ENCODE assay signal across 30 cellular contexts in the genomic region with DNA sequence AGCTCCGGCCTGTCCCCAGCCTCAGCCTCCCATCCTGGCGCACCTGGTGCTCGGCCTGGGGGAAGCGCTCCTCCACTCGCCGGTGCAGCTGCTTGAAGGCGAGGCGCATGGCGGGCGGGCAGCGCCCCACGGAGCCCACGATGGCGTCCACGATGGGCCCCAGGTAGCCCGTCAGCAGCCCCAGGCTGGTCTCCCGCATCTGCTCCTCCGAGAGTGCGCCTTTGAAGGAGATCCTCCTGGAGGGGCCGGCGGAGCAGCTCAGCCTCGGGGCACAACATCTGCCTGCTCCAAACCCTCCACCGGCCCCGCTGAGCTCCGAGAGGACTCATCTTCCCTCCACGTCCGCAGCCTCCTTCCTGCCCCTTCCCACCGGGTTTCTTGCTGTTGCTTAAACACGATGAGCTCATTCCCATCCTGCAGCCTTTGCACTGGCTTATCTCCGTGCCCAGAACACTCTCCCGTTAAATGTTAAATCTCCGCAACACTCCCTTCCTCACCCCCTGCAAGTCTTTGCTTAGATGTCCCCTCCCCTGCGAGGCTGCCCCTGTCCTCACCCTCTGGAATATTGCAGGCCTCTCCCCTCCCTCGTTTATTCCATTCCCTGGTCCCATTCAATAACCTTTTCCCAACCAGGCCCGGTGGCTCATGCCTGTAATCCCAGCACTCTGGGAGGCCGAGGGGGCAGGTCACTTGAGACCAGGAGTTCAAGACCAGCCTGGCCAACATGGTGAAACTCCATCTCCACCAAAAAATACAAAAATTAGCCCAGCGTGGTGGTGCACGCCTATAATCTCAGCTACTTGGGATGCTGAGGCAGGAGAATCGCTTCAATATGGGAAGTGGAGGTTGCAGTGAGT. TPM values are rescaled to one million over a fixed set of nuclear protein-coding genes. Genes with fewer than 3 reads are reported as not detected.
"Had no signal": no experiment of that assay in that cellular context is flagged by ENCODE, and none has a peak within 500 bp of the region (broad histone marks: within the 10 kb centered on the region; RNA-seq: fewer than 3 reads in every experiment).

No MANE protein-coding gene starts in this region.

- H3K4me3 Mint-ChIP-seq: activated B cell treated with CpG ODN at 0.5 μM for 24 hours; activated CD4-positive, alpha-beta T cell treated with anti-CD3 and anti-CD28 coated beads, Interleukin-2, amount 10 ng/mL, durations not matched to agents 24 days and 14 days; activated CD8-positive, alpha-beta memory T cell treated with anti-CD3 and anti-CD28 coated beads, Interleukin-2, amount 10 ng/mL, durations not matched to agents 7 days and 5 days; activated naive CD8-positive, alpha-beta T cell treated with anti-CD3 and anti-CD28 coated beads, Interleukin-2, amount 50 U/mL, for 24 hours; activated T-cell treated with anti-CD3 and anti-CD28 coated beads, Interleukin-2, amount 50 U/mL, for 4 hours; brain; T-helper 17 cell had no signal

- H3K27me3 Mint-ChIP-seq: activated CD4-positive, alpha-beta T cell treated with anti-CD3 and anti-CD28 coated beads, Interleukin-2, amount 10 ng/mL, durations not matched to agents 24 days and 14 days; activated CD8-positive, alpha-beta memory T cell treated with anti-CD3 and anti-CD28 coated beads, Interleukin-2, amount 10 ng/mL, durations not matched to agents 7 days and 5 days; activated naive CD8-positive, alpha-beta T cell treated with anti-CD3 and anti-CD28 coated beads, Interleukin-2, amount 50 U/mL, for 24 hours; T-helper 17 cell had no signal

- H3K36me3 Mint-ChIP-seq: activated CD8-positive, alpha-beta memory T cell treated with anti-CD3 and anti-CD28 coated beads, Interleukin-2, amount 10 ng/mL, durations not matched to agents 7 days and 5 days; activated naive CD4-positive, alpha-beta T cell treated with anti-CD3 and anti-CD28 coated beads, Interleukin-2, amount 50 U/mL, for 72 hours; brain had no signal

- H3K27ac ChIP-seq: KMS-11, Peyer's patch, RWPE1 had no signal

- H3K9ac ChIP-seq: KMS-11 had no signal

- H3K4me1 Mint-ChIP-seq: activated CD4-positive, alpha-beta T cell treated with anti-CD3 and anti-CD28 coated beads, Interleukin-2, amount 10 ng/mL, durations not matched to agents 24 days and 14 days had no signal

- H3K36me3 ChIP-seq: Peyer's patch had no signal

- H3K9me3 ChIP-seq: Peyer's patch had no signal

- H3K4me1 ChIP-seq: Peyer's patch had no signal

- DNase-seq: activated B cell treated with CpG ODN at 0.5 μM for 24 hours; activated CD4-positive, alpha-beta T cell treated with anti-CD3 and anti-CD28 coated beads for 1 hour; activated CD4-positive, alpha-beta T cell treated with anti-CD3 and anti-CD28 coated beads, Interleukin-2, amount 10 ng/mL, durations not matched to agents 24 days and 14 days; activated CD4-positive, alpha-beta T cell treated with anti-CD3 and anti-CD28 coated beads, Interleukin-2, amount 50 U/mL, for 48 hours; activated CD8-positive, alpha-beta memory T cell treated with anti-CD3 and anti-CD28 coated beads, Interleukin-2, amount 10 ng/mL, durations not matched to agents 7 days and 5 days; activated effector memory CD4-positive, alpha-beta T cell treated with anti-CD3 and anti-CD28 coated beads, Interleukin-2, amount 50 U/mL, for 16 hours; activated naive CD4-positive, alpha-beta T cell treated with Interleukin-2 at 50 U/mL for 16 hours; activated naive CD8-positive, alpha-beta T cell treated with anti-CD3 and anti-CD28 coated beads, Interleukin-2, amount 50 U/mL, for 24 hours; activated T-cell treated with anti-CD3 and anti-CD28 coated beads, Interleukin-2, amount 50 U/mL, for 4 hours; amniotic stem cell; NCI-H1092; NCI-H1417; NCI-H1694; NCI-H2029; NCI-H2107; NCI-H2171 treated with DMSO at 0.1 percent for 48 hours; NCI-H345; NCI-H510A; NCI-H526 treated with DMSO at 0.1 percent for 48 hours; NK-92 treated with Interleukin-12 subunit alpha and Interleukin-12 subunit beta, amount 100 ng/mL, for 24 hours; Peyer's patch; SIG-M5; T-helper 17 cell; T-helper 9 cell had no signal

- H3K27ac Mint-ChIP-seq: activated B cell treated with CpG ODN at 0.5 μM for 24 hours; activated CD4-positive, alpha-beta T cell treated with anti-CD3 and anti-CD28 coated beads, Interleukin-2, amount 10 ng/mL, durations not matched to agents 24 days and 14 days; activated CD8-positive, alpha-beta memory T cell treated with anti-CD3 and anti-CD28 coated beads, Interleukin-2, amount 10 ng/mL, durations not matched to agents 7 days and 5 days; activated naive CD4-positive, alpha-beta T cell treated with anti-CD3 and anti-CD28 coated beads, Interleukin-2, amount 50 U/mL, for 72 hours; activated naive CD8-positive, alpha-beta T cell treated with anti-CD3 and anti-CD28 coated beads, Interleukin-2, amount 50 U/mL, for 24 hours; T-helper 17 cell had no signal

- H3K9me3 Mint-ChIP-seq: activated B cell treated with CpG ODN at 0.5 μM for 24 hours; activated CD4-positive, alpha-beta T cell treated with anti-CD3 and anti-CD28 coated beads, Interleukin-2, amount 10 ng/mL, durations not matched to agents 24 days and 14 days; activated naive CD4-positive, alpha-beta T cell treated with anti-CD3 and anti-CD28 coated beads, Interleukin-2, amount 50 U/mL, for 72 hours; activated naive CD8-positive, alpha-beta T cell treated with anti-CD3 and anti-CD28 coated beads, Interleukin-2, amount 50 U/mL, for 24 hours; activated T-cell treated with anti-CD3 and anti-CD28 coated beads, Interleukin-2, amount 50 U/mL, for 4 hours; brain had no signal

- H3K4me3 ChIP-seq: Peyer's patch had no signal

- H3K27me3 ChIP-seq: Peyer's patch had no signal

- H3K4me2 ChIP-seq: KMS-11 had no signal

RNA-seq across cellular contexts. Expression of a gene that starts 23.3 kb away (rescaled TPM):
- total RNA-seq: activated CD8-positive, alpha-beta memory T cell treated with anti-CD3 and anti-CD28 coated beads, Interleukin-2, amount 10 ng/mL, durations not matched to agents 7 days and 5 days; MCF 10A had no signal

RNA-seq across cellular contexts. Expression of a gene that starts 37.3 kb away (rescaled TPM):
- total RNA-seq: activated CD4-positive, alpha-beta T cell treated with anti-CD3 and anti-CD28 coated beads, Interleukin-2, amount 10 ng/mL, durations not matched to agents 24 days and 14 days; activated CD8-positive, alpha-beta memory T cell treated with anti-CD3 and anti-CD28 coated beads, Interleukin-2, amount 10 ng/mL, durations not matched to agents 7 days and 5 days; astrocyte; MCF 10A; Peyer's patch; T-helper 17 cell had no signal

RNA-seq across cellular contexts. Expression of a gene that starts 55.7 kb away (rescaled TPM):
- total RNA-seq: MCF 10A had no signal
